ENCODE assay signal across 13 cellular contexts in genomic region chr16:57184113-57184512, GRCh38. TPM values are rescaled to one million over a fixed set of nuclear protein-coding genes. Genes with fewer than 3 reads are reported as not detected.
A peak's percentile ranks its signal among the peaks of the same experiment; 100 is the strongest.
DNase-seq lines count a peak whose midpoint lies in the region; ATAC-seq and TF ChIP-seq lines count a peak whose summit lies in the region.
"Had no signal": no experiment of that assay in that cellular context is flagged by ENCODE, and none has a peak within 500 bp of the region (broad histone marks: within the 10 kb centered on the region; RNA-seq: fewer than 3 reads in every experiment).

No MANE protein-coding gene starts in this region.

- CTCF ChIA-PET in activated naive CD4-positive, alpha-beta T cell treated with anti-CD3 and anti-CD28 coated beads for 36 hours (lab: Charles Lee) = interaction anchor here (1.2 kb wide), 1 partner anchor 99 kb away, joined by 3 read pairs; no protein-coding TSS in a partner anchor
- CTCF ChIA-PET in PC-3 (lab: Charles Lee) = no interaction called here

- H3K4me3 Mint-ChIP-seq in activated naive CD4-positive, alpha-beta T cell treated with anti-CD3 and anti-CD28 coated beads for 36 hours = peak overlapping the region; percentile 49

- no peak overlapping the region for H3K27ac ChIP-seq in PC-3 (ENCODE audit: low read length)
- H3K27ac ChIP-seq in smooth muscle cell (ENCODE audit: low read depth) = no peak overlapping the region
- H3K27ac ChIP-seq: SJSA1 had no signal

- no peak overlapping the region for H3K27ac Mint-ChIP-seq in activated naive CD4-positive, alpha-beta T cell treated with anti-CD3 and anti-CD28 coated beads for 36 hours

- 0 out of 2 replicates have a peak, but pooled peaks cover 6% of the 10 kb centered on the region for H3K9me3 ChIP-seq in PC-3 (ENCODE audit: low read length)
- no peaks in the 10 kb centered on the region for H3K9me3 ChIP-seq in endocrine pancreas (ENCODE audit: control insufficient read depth, low read length)
- H3K9me3 ChIP-seq in smooth muscle cell (replicated peaks; ENCODE audit: low read depth) = no peaks in the 10 kb centered on the region
- H3K9me3 ChIP-seq: SJSA1 had no signal

- H3K9ac ChIP-seq in PC-3 (ENCODE audit: low read length) = no peak overlapping the region
- no peak overlapping the region for H3K9ac ChIP-seq in endocrine pancreas (ENCODE audit: control insufficient read depth, insufficient read depth, low read length)
- no peak overlapping the region for H3K9ac ChIP-seq in smooth muscle cell (ENCODE audit: low read depth)

- peaks cover 13% of the 10 kb centered on the region for H3K4me1 ChIP-seq in PC-3 (ENCODE audit: insufficient read depth, low read length)
- H3K4me1 ChIP-seq in endocrine pancreas (ENCODE audit: control insufficient read depth, insufficient read depth, low read length) = peaks cover 7% of the 10 kb centered on the region
- H3K4me1 ChIP-seq in smooth muscle cell (ENCODE audit: low read depth) = peaks cover 33% of the 10 kb centered on the region

- intact Hi-C loops in activated naive CD4-positive, alpha-beta T cell treated with anti-CD3 and anti-CD28 coated beads for 36 hours (cut with micrococcal nuclease) = no loop called here
- intact Hi-C loops in PC-3 (cut with micrococcal nuclease) = no loop called here

- no peaks in the 10 kb centered on the region for H3K27me3 ChIP-seq in PC-3 (ENCODE audit: low read length)
- H3K27me3 ChIP-seq in endocrine pancreas (ENCODE audit: control insufficient read depth, insufficient read depth, low read length) = no peaks in the 10 kb centered on the region
- no peaks in the 10 kb centered on the region for H3K27me3 ChIP-seq in smooth muscle cell (ENCODE audit: low read depth)
- H3K27me3 ChIP-seq: SJSA1 had no signal

- H3F3A ChIP-seq in PC-3 (ENCODE audit: low read length, unreplicated experiment) (no peaks in the 10 kb centered on the region), smooth muscle cell (ENCODE audit: low read depth) (peaks cover 10% of the 10 kb centered on the region)

- H3K79me2 ChIP-seq in PC-3 (ENCODE audit: low read length) (peaks cover 89% of the 10 kb centered on the region), smooth muscle cell (ENCODE audit: low read depth) (peaks cover 79% of the 10 kb centered on the region)

- peaks cover 47% of the 10 kb centered on the region for H3K4me1 Mint-ChIP-seq in activated naive CD4-positive, alpha-beta T cell treated with anti-CD3 and anti-CD28 coated beads for 36 hours (ENCODE audit: low read depth)

- H4K20me1 ChIP-seq in PC-3 (ENCODE audit: low read length) = no peaks in the 10 kb centered on the region
- peaks cover 23% of the 10 kb centered on the region for H4K20me1 ChIP-seq in smooth muscle cell (ENCODE audit: low read depth)

- no TSS peak for BruUV-seq in PC-3 (replicated peaks; lab: Mats Ljungman, UMichigan)

- TF ChIP-seq CTCF in PC-3 (conservative IDR thresholded peaks at IDR 0.05; ENCODE audit: low read depth, low read length) (no peak), smooth muscle cell (IDR thresholded peaks at IDR 0.05; ENCODE audit: borderline replicate concordance, insufficient read depth, poor library complexity, severe bottlenecking) (no peak)

- POLR2A ChIA-PET in PC-3 (lab: Charles Lee; ENCODE audit: unreplicated experiment) = no interaction called here

- no peaks in the 10 kb centered on the region for H3K9me2 ChIP-seq in PC-3 (replicated peaks; ENCODE audit: low read length)

- no peaks in the 10 kb centered on the region for H3K27me3 Mint-ChIP-seq in activated naive CD4-positive, alpha-beta T cell treated with anti-CD3 and anti-CD28 coated beads for 36 hours (ENCODE audit: low read depth)

- peaks cover 2% of the 10 kb centered on the region for H3K36me3 Mint-ChIP-seq in activated naive CD4-positive, alpha-beta T cell treated with anti-CD3 and anti-CD28 coated beads for 36 hours (ENCODE audit: low read depth)

- ATAC-seq in PC-3 (no peak), GM21619 (IDR thresholded peaks at IDR 0.05; ENCODE audit: unreplicated experiment) (no peak)

- H3K9me3 Mint-ChIP-seq in activated naive CD4-positive, alpha-beta T cell treated with anti-CD3 and anti-CD28 coated beads for 36 hours = no peaks in the 10 kb centered on the region

- peak overlapping the region; percentile 98 for H3K4me2 ChIP-seq in PC-3 (ENCODE audit: low read length)
- peak overlapping the region; percentile 87 for H3K4me2 ChIP-seq in smooth muscle cell

- H3K36me3 ChIP-seq in PC-3 (ENCODE audit: low read depth, low read length) (no peaks in the 10 kb centered on the region), endocrine pancreas (ENCODE audit: control insufficient read depth, insufficient read depth, low read length) (no peaks in the 10 kb centered on the region), smooth muscle cell (ENCODE audit: low read depth) (no peaks in the 10 kb centered on the region)

- DNase-seq in activated naive CD4-positive, alpha-beta T cell treated with anti-CD3 and anti-CD28 coated beads for 36 hours = no peak
- no peak for DNase-seq in activated naive CD4-positive, alpha-beta T cell (lab: John Stamatoyannopoulos, UW)
- DNase-seq in PC-3 = no peak
- DNase-seq in smooth muscle cell (lab: John Stamatoyannopoulos, UW; ENCODE audit: unreplicated experiment) = no peak
- no peak for DNase-seq in GDM1 (lab: John Stamatoyannopoulos, UW)
- no peak for DNase-seq in NCI-H2107 (lab: John Stamatoyannopoulos, UW)
- DNase-seq: kidney glomerular epithelial cell; NCI-H1092; NCI-H526 treated with DMSO at 0.1 percent for 48 hours; stimulated activated CD4-positive, alpha-beta T cell treated with anti-CD3 and anti-CD28 coated beads, Interleukin-4, amount 100 ng/mL, for 1 hour had no signal

- H2AFZ ChIP-seq in PC-3 (ENCODE audit: low read length) (no peak overlapping the region), smooth muscle cell (ENCODE audit: low read depth) (no peak overlapping the region)

- 96% methylated on average over 4 of the region's 4 CpGs for WGBS in smooth muscle cell (ENCODE audit: low lambda C conversion rate)

- H3K4me3 ChIP-seq in PC-3 (ENCODE audit: low read length) = peak overlapping the region; percentile 99
- peak overlapping the region; percentile 69 for H3K4me3 ChIP-seq in endocrine pancreas (ENCODE audit: control insufficient read depth, insufficient read depth, low read length)
- no peak overlapping the region for H3K4me3 ChIP-seq in smooth muscle cell

RNA-seq across cellular contexts. Expression of gene PSME3IP1, which starts 1.7 kb away (rescaled TPM):
- 100 to 1,000 TPM; 106 to 110 TPM for total RNA-seq in activated naive CD4-positive, alpha-beta T cell treated with anti-CD3 and anti-CD28 coated beads for 36 hours
- total RNA-seq in PC-3 (2014; rRNA removed) (45.6 and 56.4 TPM in 2 replicates), smooth muscle cell (68.7 and 104 TPM in 2 replicates)
- polyA plus RNA-seq in smooth muscle cell = 58.1 and 82.1 TPM in 2 replicates

RNA-seq across cellular contexts. Expression of gene RSPRY1, which starts 2.0 kb away (rescaled TPM):
- 10 to 100 TPM; 25.7 to 28.7 TPM for total RNA-seq in activated naive CD4-positive, alpha-beta T cell treated with anti-CD3 and anti-CD28 coated beads for 36 hours
- total RNA-seq in PC-3 (2014; rRNA removed) = 17.5 and 18.3 TPM in 2 replicates
- total RNA-seq in smooth muscle cell = 57.1 and 58.0 TPM in 2 replicates
- 42.0 and 43.5 TPM in 2 replicates for polyA plus RNA-seq in smooth muscle cell
